16 cellular contexts compared by ENCODE assay signal in genomic region chr6:33390173-33390572, GRCh38. TPM values are rescaled to one million over a fixed set of nuclear protein-coding genes. Genes with fewer than 3 reads are reported as not detected.
DNase-seq lines count a peak whose midpoint lies in the region; ATAC-seq and TF ChIP-seq lines count a peak whose summit lies in the region.
"Had no signal": no experiment of that assay in that cellular context is flagged by ENCODE, and none has a peak within 500 bp of the region (broad histone marks: within the 10 kb centered on the region; RNA-seq: fewer than 3 reads in every experiment).

No MANE protein-coding gene starts in this region.

- no peak overlapping the region for H4K8ac ChIP-seq in neuronal stem cell (ENCODE audit: low read depth, low read length)

- H3K4me2 ChIP-seq in OCI-LY7 (ENCODE audit: low read length), result no peak overlapping the region
- H3K4me2 ChIP-seq in neuronal stem cell (ENCODE audit: insufficient read depth, low read length, poor library complexity, severe bottlenecking), result no peak overlapping the region

- H3K4me3 ChIP-seq in CD8-positive, alpha-beta memory T cell (ENCODE audit: low read length), result no peak overlapping the region
- H3K4me3 ChIP-seq in OCI-LY7 (ENCODE audit: low read depth, low read length, poor library complexity, severe bottlenecking) (no peak overlapping the region), neuronal stem cell (ENCODE audit: low read length in 2 of 2) (no peak overlapping the region)
- H3K4me3 ChIP-seq: cardiac muscle cell had no signal

- peak overlapping the region in 7 of 8 donors; percentile 75 to 98 (median 98) for H3K27ac Mint-ChIP-seq in CD8-positive, alpha-beta memory T cell
- peak overlapping the region; percentile 83 for H3K27ac Mint-ChIP-seq in central memory CD8-positive, alpha-beta T cell (ENCODE audit: low read depth)
- H3K27ac Mint-ChIP-seq in type B pancreatic cell, result no peak overlapping the region

- ATAC-seq in central memory CD8-positive, alpha-beta T cell (replicated peaks; ENCODE audit: extremely low read depth, poor library complexity, severe bottlenecking), result no peak
- ATAC-seq in HG03439 (IDR thresholded peaks at IDR 0.05; ENCODE audit: unreplicated experiment), result no peak

- H3K79me2 ChIP-seq in OCI-LY7 (ENCODE audit: insufficient read depth, low read depth, low read length), result peaks cover 34% of the 10 kb centered on the region

- no peak overlapping the region for H2BK12ac ChIP-seq in neuronal stem cell (ENCODE audit: low read length)

- H3K36me3 ChIP-seq in CD8-positive, alpha-beta memory T cell (ENCODE audit: insufficient read depth, low read length), result no peaks in the 10 kb centered on the region
- H3K36me3 ChIP-seq in OCI-LY7 (ENCODE audit: insufficient read depth, low read length), result peaks cover 34% of the 10 kb centered on the region
- peaks cover 0 to 22% of the 10 kb centered on the region in 2 donors for H3K36me3 ChIP-seq in neuronal stem cell (replicated peaks in 1 of 2; ENCODE audit: control insufficient read depth in 2 of 2, insufficient read depth in 2 of 2, low read length in 2 of 2)
- H3K36me3 ChIP-seq: cardiac muscle cell, thoracic aorta had no signal

- H2BK15ac ChIP-seq in neuronal stem cell (ENCODE audit: low read length), result no peak overlapping the region

- H3K23ac ChIP-seq in neuronal stem cell (ENCODE audit: low read depth, low read length, poor library complexity), result no peak overlapping the region

- H3K27me3 Mint-ChIP-seq in CD8-positive, alpha-beta memory T cell, result no peaks in the 10 kb centered on the region
- H3K27me3 Mint-ChIP-seq in central memory CD8-positive, alpha-beta T cell, result no peaks in the 10 kb centered on the region
- no peaks in the 10 kb centered on the region for H3K27me3 Mint-ChIP-seq in type B pancreatic cell

- no peak overlapping the region for H2AK5ac ChIP-seq in neuronal stem cell (ENCODE audit: low read depth, low read length)

- POLR2A ChIA-PET in CD8-positive, alpha-beta memory T cell (lab: Charles Lee), result interaction anchor here (0.8 to 1.7 kb wide), 2 partner anchors 72 to 231 kb away, joined by 3 read pairs; partner anchors contain the start of genes ITPR3 and ZBTB22
- POLR2A ChIA-PET in OCI-LY7 (lab: Charles Lee), result interaction anchor here (1.2 to 1.3 kb wide), 6 partner anchors 17 to 237 kb away, joined by 3 to 6 read pairs (median 5); partner anchors contain the start of gene ZBTB22

- no peak overlapping the region for H3K9ac ChIP-seq in neuronal stem cell (ENCODE audit: low read depth, low read length, poor library complexity)

- no peak for TF ChIP-seq CTCF in OCI-LY7 (conservative IDR thresholded peaks at IDR 0.05; ENCODE audit: low read length)
- TF ChIP-seq CTCF in type B pancreatic cell (conservative IDR thresholded peaks at IDR 0.05), result no peak

- no peaks in the 10 kb centered on the region for H3K9me3 Mint-ChIP-seq in CD8-positive, alpha-beta memory T cell
- H3K9me3 Mint-ChIP-seq in central memory CD8-positive, alpha-beta T cell, result no peaks in the 10 kb centered on the region
- no peaks in the 10 kb centered on the region for H3K9me3 Mint-ChIP-seq in type B pancreatic cell

- H2AFZ ChIP-seq in OCI-LY7 (ENCODE audit: low read length) (peak overlapping the region; percentile 89; the same call in 1 of the 2 replicates), neuronal stem cell (ENCODE audit: low read length) (peak overlapping the region; percentile 85)

- H4K20me1 ChIP-seq in OCI-LY7 (ENCODE audit: insufficient read depth, low read length), result peaks cover 20% of the 10 kb centered on the region

- no peak overlapping the region for H4K91ac ChIP-seq in neuronal stem cell (ENCODE audit: low read depth, low read length, poor library complexity)

- H3K14ac ChIP-seq in neuronal stem cell (ENCODE audit: low read length), result no peak overlapping the region

- no peak overlapping the region for H3K4ac ChIP-seq in neuronal stem cell (ENCODE audit: low read length)

- no TSS peak for BruUV-seq in OCI-LY7 (replicated peaks; lab: Mats Ljungman, UMichigan)

- H2BK5ac ChIP-seq in neuronal stem cell (ENCODE audit: low read length), result no peak overlapping the region

- no peaks in the 10 kb centered on the region for H3K9me3 ChIP-seq in CD8-positive, alpha-beta memory T cell (ENCODE audit: low read length)
- H3K9me3 ChIP-seq in OCI-LY7 (ENCODE audit: low read length), result no peaks in the 10 kb centered on the region
- H3K9me3 ChIP-seq in neuronal stem cell (replicated peaks in 1 of 2; ENCODE audit: control insufficient read depth in 2 of 2, insufficient read depth in 1 of 2, low read depth in 1 of 2, low read length in 2 of 2), result no peaks in the 10 kb centered on the region
- H3K9me3 ChIP-seq: BLaER1 treated with 17β-estradiol and CSF1 and Interleukin-3, amounts not matched to agents 10 nM and 100 nM; thoracic aorta had no signal

- no peaks in the 10 kb centered on the region for H3K9me2 ChIP-seq in OCI-LY7 (ENCODE audit: insufficient read depth, low read length)

- no peak overlapping the region for H3K27ac ChIP-seq in CD8-positive, alpha-beta memory T cell (ENCODE audit: low read depth, low read length)
- H3K27ac ChIP-seq in OCI-LY7 (ENCODE audit: low read depth, low read length, poor library complexity, severe bottlenecking) (no peak overlapping the region), neuronal stem cell (replicated peaks; ENCODE audit: low read length) (no peak overlapping the region)

- intact Hi-C loops in OCI-LY7 (cut with micrococcal nuclease; ENCODE audit: unreplicated experiment), result loop anchor here (5.0 to 10.0 kb wide), 3 partner anchors 93 to 1575 kb away; partner anchors contain the start of genes B3GALT4, HSPA1A, HSPA1L and RGL2

- no peaks in the 10 kb centered on the region for H3K27me3 ChIP-seq in CD8-positive, alpha-beta memory T cell (ENCODE audit: insufficient read depth, low read length, poor library complexity, severe bottlenecking)
- no peaks in the 10 kb centered on the region for H3K27me3 ChIP-seq in neuronal stem cell (ENCODE audit: control insufficient read depth in 3 of 3, insufficient read depth in 3 of 3, low read depth in 1 of 3, low read length in 3 of 3)
- H3K27me3 ChIP-seq: BLaER1 treated with 17β-estradiol and CSF1 and Interleukin-3, amounts not matched to agents 10 nM and 100 nM; cardiac muscle cell had no signal

- no peaks in the 10 kb centered on the region for H3K36me3 Mint-ChIP-seq in CD8-positive, alpha-beta memory T cell
- peaks cover 8% of the 10 kb centered on the region for H3K36me3 Mint-ChIP-seq in central memory CD8-positive, alpha-beta T cell (ENCODE audit: insufficient read depth)
- H3K36me3 Mint-ChIP-seq in type B pancreatic cell, result peaks cover 10% of the 10 kb centered on the region

- CTCF ChIA-PET in CD8-positive, alpha-beta memory T cell (lab: Charles Lee), result interaction anchor here (0.9 to 2.1 kb wide), 15 partner anchors 15 to 419 kb away, joined by 3 to 15 read pairs (median 5); partner anchors contain the start of genes B3GALT4, CUTA, RGL2 and ZBTB22
- CTCF ChIA-PET in OCI-LY7 (lab: Charles Lee; ENCODE audit: unreplicated experiment), result interaction anchor here (0.9 to 1.0 kb wide), 2 partner anchors 16 to 29 kb away, joined by 3 read pairs; no protein-coding TSS in a partner anchor

- WGBS in neuronal stem cell (ENCODE audit: extremely low coverage in 2 of 2, insufficient read length in 2 of 2, insufficient replicate concordance in 1 of 2), 2 donors, result no CpG with 5 or more reads among the region's 2 CpGs

- peaks cover 22% of the 10 kb centered on the region for H3K4me1 ChIP-seq in CD8-positive, alpha-beta memory T cell (ENCODE audit: insufficient read depth, low read length)
- H3K4me1 ChIP-seq in OCI-LY7 (ENCODE audit: insufficient read depth, low read length, poor library complexity, severe bottlenecking), result peaks cover 25% of the 10 kb centered on the region
- peaks cover 8 to 17% of the 10 kb centered on the region in 2 donors for H3K4me1 ChIP-seq in neuronal stem cell (ENCODE audit: control insufficient read depth in 2 of 2, insufficient read depth in 1 of 2, low read depth in 1 of 2, low read length in 2 of 2)

- no peak overlapping the region for H3K4me3 Mint-ChIP-seq in CD8-positive, alpha-beta memory T cell
- H3K4me3 Mint-ChIP-seq in central memory CD8-positive, alpha-beta T cell, result no peak overlapping the region
- no peak overlapping the region for H3K4me3 Mint-ChIP-seq in type B pancreatic cell

- H3K4me1 Mint-ChIP-seq in CD8-positive, alpha-beta memory T cell, result peaks cover 22 to 33% (median 28%) of the 10 kb centered on the region in 3 donors
- H3K4me1 Mint-ChIP-seq in central memory CD8-positive, alpha-beta T cell, result peaks cover 23% of the 10 kb centered on the region
- peaks cover 31% of the 10 kb centered on the region for H3K4me1 Mint-ChIP-seq in type B pancreatic cell (ENCODE audit: unreplicated experiment)

- peaks cover 7% of the 10 kb centered on the region for H3K79me1 ChIP-seq in neuronal stem cell (ENCODE audit: low read depth, low read length)

- H2BK120ac ChIP-seq in neuronal stem cell (ENCODE audit: low read depth, low read length), result no peak overlapping the region

- H3K18ac ChIP-seq in neuronal stem cell (ENCODE audit: low read length), result no peak overlapping the region

- DNase-seq in CD8-positive, alpha-beta memory T cell, result no peak
- DNase-seq in OCI-LY7 (ENCODE audit: low spot score) (no peak), neuronal stem cell (ENCODE audit: low spot score) (no peak), occipital lobe (lab: John Stamatoyannopoulos, UW) (no peak), NCI-H1436 (lab: John Stamatoyannopoulos, UW) (no peak), type B pancreatic cell (ENCODE audit: extremely low spot score, unreplicated experiment) (no peak)
- no peak for DNase-seq in central memory CD8-positive, alpha-beta T cell (ENCODE audit: low spot score in 2 of 2)
- DNase-seq: activated CD4-positive, alpha-beta T cell treated with anti-CD3 and anti-CD28 coated beads, Interleukin-2, amount 50 U/mL, for 1 hour; activated gamma-delta T cell; islet precursor cell; Kasumi-1; NCI-H524 had no signal

RNA-seq across cellular contexts. Expression of gene KIFC1, which starts 1.4 kb away (rescaled TPM):
- 10 to 100 TPM; 51.6 to 52.7 TPM for total RNA-seq in CD8-positive, alpha-beta memory T cell
- 0.39 TPM for polyA plus RNA-seq in CD8-positive, alpha-beta memory T cell
- total RNA-seq in OCI-LY7 (2014; rRNA removed; shearing (Covaris generic)), result 133 and 138 TPM in 2 replicates
- total RNA-seq in OCI-LY7 (2022) (167 and 176 TPM in 2 replicates), occipital lobe (3.6 TPM), type B pancreatic cell (ENCODE audit: low replicate concordance) (28.0 and 67.7 TPM in 2 replicates)
- 84.1 TPM for polyA plus RNA-seq in neuronal stem cell (2013, experiment 1 of 2)
- polyA plus RNA-seq in neuronal stem cell (2013, experiment 2 of 2), result 83.4 TPM

RNA-seq across cellular contexts. Expression of gene PHF1, which starts 20.6 kb away (rescaled TPM):
- total RNA-seq in CD8-positive, alpha-beta memory T cell, result 10 to 100 TPM; 38.5 to 43.3 TPM
- polyA plus RNA-seq in CD8-positive, alpha-beta memory T cell, result 76.5 TPM
- 19.9 and 21.4 TPM in 2 replicates for total RNA-seq in OCI-LY7 (2014; rRNA removed; shearing (Covaris generic))
- 30.2 and 35.0 TPM in 2 replicates for total RNA-seq in OCI-LY7 (2022)
- 69.5 TPM for polyA plus RNA-seq in neuronal stem cell (2013, experiment 1 of 2)
- polyA plus RNA-seq in neuronal stem cell (2013, experiment 2 of 2), result 68.8 TPM
- total RNA-seq in occipital lobe, result 17.9 TPM
- 23.8 and 49.6 TPM in 2 replicates for total RNA-seq in type B pancreatic cell (ENCODE audit: low replicate concordance)

RNA-seq across cellular contexts. Expression of gene CUTA, which starts 27.7 kb away (rescaled TPM):
- 100 to 1,000 TPM; 149 to 164 TPM for total RNA-seq in CD8-positive, alpha-beta memory T cell
- polyA plus RNA-seq in CD8-positive, alpha-beta memory T cell, result 451 TPM
- 147 and 164 TPM in 2 replicates for total RNA-seq in OCI-LY7 (2014; rRNA removed; shearing (Covaris generic))
- total RNA-seq in OCI-LY7 (2022), result 165 and 175 TPM in 2 replicates
- polyA plus RNA-seq in neuronal stem cell (2013, experiment 1 of 2), result 434 TPM
- 420 TPM for polyA plus RNA-seq in neuronal stem cell (2013, experiment 2 of 2)
- total RNA-seq in occipital lobe, result 59.1 TPM
- total RNA-seq in type B pancreatic cell (ENCODE audit: low replicate concordance), result 212 and 278 TPM in 2 replicates

RNA-seq across cellular contexts. Expression of gene SYNGAP1, which starts 29.7 kb away (rescaled TPM):
- 10 to 100 TPM; 22.6 to 24.9 TPM for total RNA-seq in CD8-positive, alpha-beta memory T cell
- 1.0 TPM for polyA plus RNA-seq in CD8-positive, alpha-beta memory T cell
- total RNA-seq in OCI-LY7 (2014; rRNA removed; shearing (Covaris generic)), result 5.4 and 5.6 TPM in 2 replicates
- 30.7 and 32.3 TPM in 2 replicates for total RNA-seq in OCI-LY7 (2022)
- polyA plus RNA-seq in neuronal stem cell (2013, experiment 1 of 2), result 57.5 TPM
- polyA plus RNA-seq in neuronal stem cell (2013, experiment 2 of 2), result 54.1 TPM
- 21.5 TPM for total RNA-seq in occipital lobe
- total RNA-seq in type B pancreatic cell (ENCODE audit: low replicate concordance), result 18.4 and 74.1 TPM in 2 replicates
